Comparison of ENCODE assay signal across 1 cellular context in the genomic region with DNA sequence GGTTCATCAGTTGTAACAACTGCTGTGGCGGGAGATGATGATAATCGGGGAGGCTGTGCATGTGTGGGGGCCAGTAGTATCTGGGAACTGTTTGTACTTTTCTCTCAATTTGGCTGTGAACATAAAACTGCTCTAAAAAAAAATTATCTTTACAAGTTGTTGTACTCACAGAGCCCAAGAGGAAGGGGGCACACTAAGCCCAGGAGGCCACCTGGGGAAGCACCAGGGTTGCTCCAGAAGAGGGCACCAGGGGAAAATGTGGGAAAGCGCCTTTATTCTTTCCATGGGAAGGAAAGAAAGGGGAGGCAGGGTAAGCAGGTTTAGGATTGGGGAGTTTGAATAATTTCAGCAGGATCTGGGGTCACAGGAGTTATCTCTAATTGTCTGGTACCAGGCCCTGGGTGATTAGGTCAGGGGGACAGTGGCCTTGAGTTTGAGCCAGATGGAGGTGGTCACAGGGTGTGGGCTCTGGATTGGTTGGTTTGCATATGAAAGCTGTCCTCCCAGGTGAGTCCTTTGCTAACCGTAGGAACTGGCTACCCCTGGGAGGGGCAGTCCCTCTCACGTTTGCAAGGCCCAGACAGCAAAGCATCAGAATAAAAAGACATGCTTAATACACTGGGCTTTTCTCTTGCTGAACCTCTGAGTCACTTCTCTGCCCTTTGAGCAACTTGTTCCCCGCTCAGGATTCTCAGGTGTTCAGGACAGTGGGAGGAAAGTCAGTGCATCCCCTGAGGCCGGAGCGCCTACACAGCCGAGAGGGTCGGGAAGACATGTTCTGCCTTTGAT.
TF ChIP-seq lines count a peak whose summit lies in the region.

No MANE protein-coding gene starts in this region.

TF ChIP-seq in Ishikawa, 13 proteins besides CTCF, POLR2A, EP300 and RAD21 (continued from another document):
- TF ChIP-seq, protein P1, sequence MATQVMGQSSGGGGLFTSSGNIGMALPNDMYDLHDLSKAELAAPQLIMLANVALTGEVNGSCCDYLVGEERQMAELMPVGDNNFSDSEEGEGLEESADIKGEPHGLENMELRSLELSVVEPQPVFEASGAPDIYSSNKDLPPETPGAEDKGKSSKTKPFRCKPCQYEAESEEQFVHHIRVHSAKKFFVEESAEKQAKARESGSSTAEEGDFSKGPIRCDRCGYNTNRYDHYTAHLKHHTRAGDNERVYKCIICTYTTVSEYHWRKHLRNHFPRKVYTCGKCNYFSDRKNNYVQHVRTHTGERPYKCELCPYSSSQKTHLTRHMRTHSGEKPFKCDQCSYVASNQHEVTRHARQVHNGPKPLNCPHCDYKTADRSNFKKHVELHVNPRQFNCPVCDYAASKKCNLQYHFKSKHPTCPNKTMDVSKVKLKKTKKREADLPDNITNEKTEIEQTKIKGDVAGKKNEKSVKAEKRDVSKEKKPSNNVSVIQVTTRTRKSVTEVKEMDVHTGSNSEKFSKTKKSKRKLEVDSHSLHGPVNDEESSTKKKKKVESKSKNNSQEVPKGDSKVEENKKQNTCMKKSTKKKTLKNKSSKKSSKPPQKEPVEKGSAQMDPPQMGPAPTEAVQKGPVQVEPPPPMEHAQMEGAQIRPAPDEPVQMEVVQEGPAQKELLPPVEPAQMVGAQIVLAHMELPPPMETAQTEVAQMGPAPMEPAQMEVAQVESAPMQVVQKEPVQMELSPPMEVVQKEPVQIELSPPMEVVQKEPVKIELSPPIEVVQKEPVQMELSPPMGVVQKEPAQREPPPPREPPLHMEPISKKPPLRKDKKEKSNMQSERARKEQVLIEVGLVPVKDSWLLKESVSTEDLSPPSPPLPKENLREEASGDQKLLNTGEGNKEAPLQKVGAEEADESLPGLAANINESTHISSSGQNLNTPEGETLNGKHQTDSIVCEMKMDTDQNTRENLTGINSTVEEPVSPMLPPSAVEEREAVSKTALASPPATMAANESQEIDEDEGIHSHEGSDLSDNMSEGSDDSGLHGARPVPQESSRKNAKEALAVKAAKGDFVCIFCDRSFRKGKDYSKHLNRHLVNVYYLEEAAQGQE (IDR thresholded peaks at IDR 0.05; ENCODE audit: low read depth), result no peak
- no peak for TF ChIP-seq FOXM1 (IDR thresholded peaks at IDR 0.05; ENCODE audit: borderline replicate concordance, low read depth)
- TF ChIP-seq NFIC (IDR thresholded peaks at IDR 0.05), result no peak
- no peak for TF ChIP-seq TAF1 (IDR thresholded peaks at IDR 0.05; ENCODE audit: low read depth)
TF ChIP-seq in Ishikawa: peak in this region for 0.
